ENCODE assay signal across 8 cellular contexts in genomic region chr3:132006605-132007204, GRCh38. TPM values are rescaled to one million over a fixed set of nuclear protein-coding genes. Genes with fewer than 3 reads are reported as not detected.
A peak's percentile ranks its signal among the peaks of the same experiment; 100 is the strongest.
DNase-seq lines count a peak whose midpoint lies in the region; ATAC-seq and TF ChIP-seq lines count a peak whose summit lies in the region.
"Had no signal": no experiment of that assay in that cellular context is flagged by ENCODE, and none has a peak within 500 bp of the region (broad histone marks: within the 10 kb centered on the region; RNA-seq: fewer than 3 reads in every experiment).

No MANE protein-coding gene starts in this region.

- no peak overlapping the region for H3K14ac ChIP-seq in H9 (ENCODE audit: insufficient read depth, low read length)

- no peak overlapping the region for H3K56ac ChIP-seq in H9 (ENCODE audit: insufficient read length, low read depth, low read length)

- ATAC-seq in foreskin keratinocyte (peak; percentile 79), GM18873 (IDR thresholded peaks at IDR 0.05; ENCODE audit: low FRiP score, unreplicated experiment) (no peak)

- H3K4ac ChIP-seq in H9 (ENCODE audit: low read depth, low read length) = no peak overlapping the region

- no peak overlapping the region for H2BK5ac ChIP-seq in H9 (ENCODE audit: insufficient read length, low read length)

- H3K9ac ChIP-seq in H9 (ENCODE audit: extremely low read depth, insufficient read length, low read length) = no peak overlapping the region

- WGBS in H9 (ENCODE audit: extremely low coverage, insufficient read length, low lambda C conversion rate) = no CpG with 5 or more reads among the region's 3 CpGs
- 40 to 51% methylated on average over 3 of the region's 3 CpGs for WGBS in testis, 2 donors

- no peaks in the 10 kb centered on the region for H3K79me2 ChIP-seq in H9 (ENCODE audit: insufficient read depth, low read length)

- H2AFZ ChIP-seq in H9 (ENCODE audit: low read length) = no peak overlapping the region

- no peaks in the 10 kb centered on the region for H3K36me3 ChIP-seq in testis (ENCODE audit: low read depth, missing control alignments)

- no peak overlapping the region for H3K18ac ChIP-seq in H9 (ENCODE audit: insufficient read length, low read depth, low read length)

- intact Hi-C loops in testis (cut with DNase I; ENCODE audit: low total_unique reads) = no loop called here

- H3K27me3 ChIP-seq in H9 (ENCODE audit: insufficient read depth, low read length) (no peaks in the 10 kb centered on the region), foreskin keratinocyte (no peaks in the 10 kb centered on the region), testis (no peaks in the 10 kb centered on the region)

- peak; percentile 24 for DNase-seq in Daoy (ENCODE audit: low read depth)
- peak; percentile 48 for DNase-seq in H9
- peak; percentile 48 for DNase-seq in RPMI8226
- peak; percentile 10 to 30 for DNase-seq in foreskin keratinocyte
- peak; percentile 57 for DNase-seq in testis
- no peak for DNase-seq in NCI-H2029 (lab: John Stamatoyannopoulos, UW)

- H3K27ac Mint-ChIP-seq in H9 = no peak overlapping the region

- H3K9me3 Mint-ChIP-seq in H9 = no peaks in the 10 kb centered on the region

- TF ChIP-seq POLR2A in testis (IDR thresholded peaks at IDR 0.05) = no peak

- no peak overlapping the region for H3K4me2 ChIP-seq in H9 (ENCODE audit: insufficient read depth, insufficient read length, low read length)

- H3K27ac ChIP-seq in H9 (ENCODE audit: insufficient read length, low read depth, low read length) = no peak overlapping the region
- no peak overlapping the region for H3K27ac ChIP-seq in foreskin keratinocyte
- no peak overlapping the region for H3K27ac ChIP-seq in testis

- H3K27me3 Mint-ChIP-seq in H9 (ENCODE audit: low read depth) = no peaks in the 10 kb centered on the region

- H3K36me3 Mint-ChIP-seq in H9 (ENCODE audit: insufficient read depth in 1 of 3, low read depth in 3 of 3) = no peaks in the 10 kb centered on the region

- H3K4me1 ChIP-seq in H9 (ENCODE audit: insufficient read depth, low read length) (peaks cover 4% of the 10 kb centered on the region; the same call in 1 of the 2 replicates), foreskin keratinocyte (no peaks in the 10 kb centered on the region), testis (no peaks in the 10 kb centered on the region)

- H3T11ph ChIP-seq in H9 (ENCODE audit: low read length) = no peak overlapping the region

- H4K8ac ChIP-seq in H9 (replicated peaks; ENCODE audit: insufficient read length, low read depth, low read length) = no peak overlapping the region

- H3K79me1 ChIP-seq in H9 (ENCODE audit: insufficient read depth, low read depth, low read length, poor library complexity, severe bottlenecking) = no peaks in the 10 kb centered on the region

- no peaks in the 10 kb centered on the region for H3K23me2 ChIP-seq in H9 (ENCODE audit: insufficient read length, low read depth, low read length, poor library complexity, severe bottlenecking)

- H2BK120ac ChIP-seq in H9 (ENCODE audit: low read depth, low read length, poor library complexity, severe bottlenecking) = no peak overlapping the region

- peaks cover 36 to 39% of the 10 kb centered on the region in 2 experiments for H3K4me1 Mint-ChIP-seq in H9

- TF ChIP-seq CTCF in H9 (conservative IDR thresholded peaks at IDR 0.05) (peak; percentile 78), foreskin keratinocyte (conservative IDR thresholded peaks at IDR 0.05) (peak; percentile 68), testis (IDR thresholded peaks at IDR 0.05) (peak in 2 of 3 experiments; percentile 27 to 37)

- no peak overlapping the region for H3K4me3 ChIP-seq in testis

- no peak overlapping the region for H2AK5ac ChIP-seq in H9 (ENCODE audit: insufficient read length, low read length)

- H2BK15ac ChIP-seq in H9 (ENCODE audit: low read depth, low read length) = no peak overlapping the region

- no peaks in the 10 kb centered on the region for H3K9me3 ChIP-seq in H9 (ENCODE audit: control insufficient read depth, low read depth, low read length)
- H3K9me3 ChIP-seq in testis = no peaks in the 10 kb centered on the region

- H4K91ac ChIP-seq in H9 (ENCODE audit: insufficient read length, low read depth, low read length) = no peak overlapping the region

- no peak overlapping the region for H2BK12ac ChIP-seq in H9 (ENCODE audit: insufficient read length, low read depth, low read length)

- H3K4me3 Mint-ChIP-seq in H9 = no peak overlapping the region

- H3K23ac ChIP-seq in H9 (ENCODE audit: insufficient read length, low read depth, low read length) = no peak overlapping the region

- H4K20me1 ChIP-seq in H9 (ENCODE audit: control insufficient read depth, insufficient read depth, insufficient read length) = no peaks in the 10 kb centered on the region

- no peak overlapping the region for H2BK20ac ChIP-seq in H9 (ENCODE audit: low read depth, low read length, poor library complexity, severe bottlenecking)

- no peak overlapping the region for H4K5ac ChIP-seq in H9 (ENCODE audit: insufficient read length, low read depth, low read length)

RNA-seq across cellular contexts. Expression of gene CPNE4, which starts 28.1 kb away (rescaled TPM):
- not detected in 2 replicates for total RNA-seq in Daoy (2014; rRNA removed; shearing (Covaris generic))
- total RNA-seq in H9 (2021) (1.6 and 1.9 TPM in 2 replicates), foreskin keratinocyte (not detected in 2 replicates), testis (1 to 10 TPM; 4.5 to 8.4 TPM)
- polyA plus RNA-seq in foreskin keratinocyte (not detected in 2 replicates), testis (ENCODE audit: insufficient read depth, low read depth, low replicate concordance) (2.4 TPM)
- total RNA-seq: skeletal muscle tissue had no signal
